ENCODE assay signal across 1 cellular context in genomic region chr3:12807066-12807465, GRCh38.
TF ChIP-seq lines count a peak whose summit lies in the region.

No MANE protein-coding gene starts in this region.

TF ChIP-seq in H1, 55 proteins besides CTCF, POLR2A, EP300 and RAD21:
- TF ChIP-seq RFX5 (IDR thresholded peaks at IDR 0.05; ENCODE audit: borderline replicate concordance, low read depth, low read length) (no peak), RBBP5 (IDR thresholded peaks at IDR 0.05; ENCODE audit: borderline replicate concordance, low read depth, low read length) (no peak), SAP30 (IDR thresholded peaks at IDR 0.05; ENCODE audit: insufficient read depth, insufficient replicate concordance, low read length) (no peak), BCL11A (IDR thresholded peaks at IDR 0.05; ENCODE audit: low read depth in 2 of 2, low read length in 2 of 2) (no peak), TAF7 (optimal IDR thresholded peaks at IDR 0.05; ENCODE audit: borderline replicate concordance, low read depth, low read length) (no peak), ATF2 (IDR thresholded peaks at IDR 0.05; ENCODE audit: low read length) (no peak), HDAC2 (IDR thresholded peaks at IDR 0.05; ENCODE audit: borderline replicate concordance in 1 of 2, low read depth in 2 of 2, low read length in 2 of 2) (no peak), SIRT6 (IDR thresholded peaks at IDR 0.05; ENCODE audit: low read length) (no peak), POU5F1 (IDR thresholded peaks at IDR 0.05; ENCODE audit: low read depth, low read length) (no peak), EZH2 (IDR thresholded peaks at IDR 0.05; ENCODE audit: low read depth, low read length, severe bottlenecking) (no peak)
TF ChIP-seq in H1: peak in this region for 0.
